In genomic region chr15:73697033-73697467, GRCh38 we compare ENCODE assay signal across 9 cellular contexts. TPM values are rescaled to one million over a fixed set of nuclear protein-coding genes. Genes with fewer than 3 reads are reported as not detected.
DNase-seq lines count a peak whose midpoint lies in the region; TF ChIP-seq lines count a peak whose summit lies in the region.
"Had no signal": no experiment of that assay in that cellular context is flagged by ENCODE, and none has a peak within 500 bp of the region (broad histone marks: within the 10 kb centered on the region; RNA-seq: fewer than 3 reads in every experiment).

No MANE protein-coding gene starts in this region.

- no peaks in the 10 kb centered on the region for H3K9me3 Mint-ChIP-seq in activated CD4-positive, alpha-beta T cell treated with anti-CD3 and anti-CD28 coated beads, Interleukin-2, amount 10 ng/mL, durations not matched to agents 24 days and 14 days

- H3K27me3 Mint-ChIP-seq in activated CD4-positive, alpha-beta T cell treated with anti-CD3 and anti-CD28 coated beads, Interleukin-2, amount 10 ng/mL, durations not matched to agents 24 days and 14 days = peaks cover 56% of the 10 kb centered on the region

- H3K27me3 ChIP-seq in liver (ENCODE audit: control insufficient read depth in 4 of 4, insufficient read depth in 4 of 4, low read length in 3 of 4) = no peaks in the 10 kb centered on the region

- H3K27ac Mint-ChIP-seq in activated CD4-positive, alpha-beta T cell treated with anti-CD3 and anti-CD28 coated beads, Interleukin-2, amount 10 ng/mL, durations not matched to agents 24 days and 14 days = peak overlapping the region; percentile 63

- peak in 1 of 2 donors; percentile 26 for TF ChIP-seq RAD21 in liver (IDR thresholded peaks at IDR 0.05)

- H3K4me1 Mint-ChIP-seq in activated CD4-positive, alpha-beta T cell treated with anti-CD3 and anti-CD28 coated beads, Interleukin-2, amount 10 ng/mL, durations not matched to agents 24 days and 14 days = peaks cover 45% of the 10 kb centered on the region

- WGBS in liver = 43% methylated on average over 9 of the region's 9 CpGs

- H3K4me1 ChIP-seq in liver (ENCODE audit: control insufficient read depth in 4 of 4, insufficient read depth in 4 of 4, low read length in 3 of 4) = peaks cover 4 to 29% (median 18%) of the 10 kb centered on the region in 4 donors

- TF ChIP-seq CTCF in HFF-Myc (IDR thresholded peaks at IDR 0.05; ENCODE audit: low read depth, low read length, missing control alignments) = no peak
- no peak for TF ChIP-seq CTCF in liver (IDR thresholded peaks at IDR 0.05; ENCODE audit: low read depth, low read length, missing input control)

- H3K36me3 Mint-ChIP-seq in activated CD4-positive, alpha-beta T cell treated with anti-CD3 and anti-CD28 coated beads, Interleukin-2, amount 10 ng/mL, durations not matched to agents 24 days and 14 days (ENCODE audit: low read depth) = no peaks in the 10 kb centered on the region

- peak overlapping the region; percentile 10 for H3K27ac ChIP-seq in cingulate gyrus (ENCODE audit: low read depth, low read length)
- peak overlapping the region; percentile 13 to 22 for H3K27ac ChIP-seq in liver (ENCODE audit: low read depth in 1 of 2, low read length in 2 of 2)

- H3K4me3 ChIP-seq in HFF-Myc (replicated peaks; ENCODE audit: low read depth, low read length) (no peak overlapping the region), liver (ENCODE audit: low read depth in 1 of 3, low read length in 3 of 3) (no peak overlapping the region)

- H3K36me3 ChIP-seq in liver (ENCODE audit: control insufficient read depth in 4 of 4, insufficient read depth in 3 of 4, low read depth in 1 of 4, low read length in 3 of 4) = peaks cover 0 to 2% (median 0%) of the 10 kb centered on the region in 4 donors

- intact Hi-C loops in activated CD4-positive, alpha-beta T cell treated with anti-CD3 and anti-CD28 coated beads, Interleukin-2, amount 10 ng/mL, durations not matched to agents 24 days and 14 days (cut with micrococcal nuclease) = loop anchor here (1.0 to 2.0 kb wide), 3 partner anchors 14 to 46 kb away; no protein-coding TSS in a partner anchor

- H3K9ac ChIP-seq in liver (ENCODE audit: low read depth in 1 of 2, low read length in 2 of 2) = no peak overlapping the region

- H3K4me3 Mint-ChIP-seq in activated CD4-positive, alpha-beta T cell treated with anti-CD3 and anti-CD28 coated beads, Interleukin-2, amount 10 ng/mL, durations not matched to agents 24 days and 14 days = peak overlapping the region; percentile 54

- DNase-seq in EH (ENCODE audit: low read depth) = peak; percentile 94
- peak; percentile 90 for DNase-seq in HFF-Myc (ENCODE audit: extremely low read depth, low read depth)
- peak; percentile 89 for DNase-seq in NCI-H2171 treated with DMSO at 0.1 percent for 48 hours (lab: John Stamatoyannopoulos, UW)
- peak; percentile 95 for DNase-seq in activated CD4-positive, alpha-beta T cell treated with anti-CD3 and anti-CD28 coated beads, Interleukin-2, amount 10 ng/mL, durations not matched to agents 24 days and 14 days
- peak; percentile 78 for DNase-seq in stimulated activated CD4-positive, alpha-beta T cell treated with anti-CD3 and anti-CD28 coated beads, Interleukin-4, amount 100 ng/mL, for 24 hours
- no peak for DNase-seq in NCI-H526 treated with DMSO at 0.1 percent for 48 hours (lab: John Stamatoyannopoulos, UW)

- H3K9me3 ChIP-seq in liver (ENCODE audit: control insufficient read depth in 4 of 4, low read length in 3 of 4) = no peaks in the 10 kb centered on the region

TF ChIP-seq in liver, 16 proteins besides CTCF, POLR2A, EP300 and RAD21:
- no peak for TF ChIP-seq FOXA1 (IDR thresholded peaks at IDR 0.05)
- TF ChIP-seq, protein P1, sequence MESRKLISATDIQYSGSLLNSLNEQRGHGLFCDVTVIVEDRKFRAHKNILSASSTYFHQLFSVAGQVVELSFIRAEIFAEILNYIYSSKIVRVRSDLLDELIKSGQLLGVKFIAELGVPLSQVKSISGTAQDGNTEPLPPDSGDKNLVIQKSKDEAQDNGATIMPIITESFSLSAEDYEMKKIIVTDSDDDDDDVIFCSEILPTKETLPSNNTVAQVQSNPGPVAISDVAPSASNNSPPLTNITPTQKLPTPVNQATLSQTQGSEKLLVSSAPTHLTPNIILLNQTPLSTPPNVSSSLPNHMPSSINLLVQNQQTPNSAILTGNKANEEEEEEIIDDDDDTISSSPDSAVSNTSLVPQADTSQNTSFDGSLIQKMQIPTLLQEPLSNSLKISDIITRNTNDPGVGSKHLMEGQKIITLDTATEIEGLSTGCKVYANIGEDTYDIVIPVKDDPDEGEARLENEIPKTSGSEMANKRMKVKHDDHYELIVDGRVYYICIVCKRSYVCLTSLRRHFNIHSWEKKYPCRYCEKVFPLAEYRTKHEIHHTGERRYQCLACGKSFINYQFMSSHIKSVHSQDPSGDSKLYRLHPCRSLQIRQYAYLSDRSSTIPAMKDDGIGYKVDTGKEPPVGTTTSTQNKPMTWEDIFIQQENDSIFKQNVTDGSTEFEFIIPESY (IDR thresholded peaks at IDR 0.05) = no peak
- no peak for TF ChIP-seq HNF4G (IDR thresholded peaks at IDR 0.05)
- TF ChIP-seq YY1 (IDR thresholded peaks at IDR 0.05) = no peak
- no peak for TF ChIP-seq TAF1 (conservative IDR thresholded peaks at IDR 0.05)
- TF ChIP-seq MAX (IDR thresholded peaks at IDR 0.05) = no peak
- TF ChIP-seq ATF3 (IDR thresholded peaks at IDR 0.05) = no peak
- no peak for TF ChIP-seq HNF4A (conservative IDR thresholded peaks at IDR 0.05)
- TF ChIP-seq JUND (IDR thresholded peaks at IDR 0.05) = no peak
- TF ChIP-seq, protein P2, sequence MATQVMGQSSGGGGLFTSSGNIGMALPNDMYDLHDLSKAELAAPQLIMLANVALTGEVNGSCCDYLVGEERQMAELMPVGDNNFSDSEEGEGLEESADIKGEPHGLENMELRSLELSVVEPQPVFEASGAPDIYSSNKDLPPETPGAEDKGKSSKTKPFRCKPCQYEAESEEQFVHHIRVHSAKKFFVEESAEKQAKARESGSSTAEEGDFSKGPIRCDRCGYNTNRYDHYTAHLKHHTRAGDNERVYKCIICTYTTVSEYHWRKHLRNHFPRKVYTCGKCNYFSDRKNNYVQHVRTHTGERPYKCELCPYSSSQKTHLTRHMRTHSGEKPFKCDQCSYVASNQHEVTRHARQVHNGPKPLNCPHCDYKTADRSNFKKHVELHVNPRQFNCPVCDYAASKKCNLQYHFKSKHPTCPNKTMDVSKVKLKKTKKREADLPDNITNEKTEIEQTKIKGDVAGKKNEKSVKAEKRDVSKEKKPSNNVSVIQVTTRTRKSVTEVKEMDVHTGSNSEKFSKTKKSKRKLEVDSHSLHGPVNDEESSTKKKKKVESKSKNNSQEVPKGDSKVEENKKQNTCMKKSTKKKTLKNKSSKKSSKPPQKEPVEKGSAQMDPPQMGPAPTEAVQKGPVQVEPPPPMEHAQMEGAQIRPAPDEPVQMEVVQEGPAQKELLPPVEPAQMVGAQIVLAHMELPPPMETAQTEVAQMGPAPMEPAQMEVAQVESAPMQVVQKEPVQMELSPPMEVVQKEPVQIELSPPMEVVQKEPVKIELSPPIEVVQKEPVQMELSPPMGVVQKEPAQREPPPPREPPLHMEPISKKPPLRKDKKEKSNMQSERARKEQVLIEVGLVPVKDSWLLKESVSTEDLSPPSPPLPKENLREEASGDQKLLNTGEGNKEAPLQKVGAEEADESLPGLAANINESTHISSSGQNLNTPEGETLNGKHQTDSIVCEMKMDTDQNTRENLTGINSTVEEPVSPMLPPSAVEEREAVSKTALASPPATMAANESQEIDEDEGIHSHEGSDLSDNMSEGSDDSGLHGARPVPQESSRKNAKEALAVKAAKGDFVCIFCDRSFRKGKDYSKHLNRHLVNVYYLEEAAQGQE (IDR thresholded peaks at IDR 0.05) = no peak
- TF ChIP-seq SP1 (IDR thresholded peaks at IDR 0.05) = peak; percentile 21
- TF ChIP-seq FOXA2 (IDR thresholded peaks at IDR 0.05) = no peak
- TF ChIP-seq GABPA (IDR thresholded peaks at IDR 0.05 in 1 of 2, conservative IDR thresholded peaks at IDR 0.05 in 1 of 2) = peak; percentile 49 to 65
- no peak for TF ChIP-seq EGR1 (IDR thresholded peaks at IDR 0.05; ENCODE audit: low read depth in 2 of 2)
- no peak for TF ChIP-seq RXRA (IDR thresholded peaks at IDR 0.05)
- TF ChIP-seq NR2F2 (IDR thresholded peaks at IDR 0.05) = peak; percentile 87
TF ChIP-seq in liver: peak in this region for 3.

RNA-seq across cellular contexts. Expression of gene CD276, which starts 12.9 kb away (rescaled TPM):
- 20.1 and 20.3 TPM in 2 replicates for total RNA-seq in activated CD4-positive, alpha-beta T cell treated with anti-CD3 and anti-CD28 coated beads, Interleukin-2, amount 10 ng/mL, durations not matched to agents 24 days and 14 days
- total RNA-seq in liver = 10 to 100 TPM; 19.7 to 30.4 TPM
- polyA plus RNA-seq in liver = 10 to 100 TPM; 12.9 to 37.9 TPM

RNA-seq across cellular contexts. Expression of gene INSYN1, which starts 56.1 kb away (rescaled TPM):
- total RNA-seq in activated CD4-positive, alpha-beta T cell treated with anti-CD3 and anti-CD28 coated beads, Interleukin-2, amount 10 ng/mL, durations not matched to agents 24 days and 14 days = not detected in 2 replicates
- under 1 TPM; 0.25 to 0.37 TPM for total RNA-seq in liver
- under 1 TPM in 1 of 2 donors, not detected in 1; 0.16 TPM for polyA plus RNA-seq in liver
- total RNA-seq: activated CD8-positive, alpha-beta memory T cell treated with anti-CD3 and anti-CD28 coated beads for 36 hours had no signal
